ENCODE assay signal across 21 cellular contexts in genomic region chr12:52494100-52494499, GRCh38. TPM values are rescaled to one million over a fixed set of nuclear protein-coding genes. Genes with fewer than 3 reads are reported as not detected.
DNase-seq lines count a peak whose midpoint lies in the region; ATAC-seq, FAIRE-seq and TF ChIP-seq lines count a peak whose summit lies in the region.
"Had no signal": no experiment of that assay in that cellular context is flagged by ENCODE, and none has a peak within 500 bp of the region (broad histone marks: within the 10 kb centered on the region; RNA-seq: fewer than 3 reads in every experiment).

No MANE protein-coding gene starts in this region.

- in situ Hi-C loops in K562 (cut with MboI) = no loop called here

- H2AFZ ChIP-seq in K562 (ENCODE audit: low read depth, low read length) = no peak overlapping the region

- no peak overlapping the region for H3K4me2 ChIP-seq in K562 (ENCODE audit: insufficient read depth, low read length)

- TF ChIP-seq EP300 in K562 (IDR thresholded peaks at IDR 0.05; ENCODE audit: low read length) = no peak

- no peak for TF ChIP-seq RAD21 in K562 (CRISPR knock-in tag; conservative IDR thresholded peaks at IDR 0.05 in 1 of 2, IDR thresholded peaks at IDR 0.05 in 1 of 2)

- no peaks in the 10 kb centered on the region; the same call in 1 of the 2 replicates for H4K20me1 ChIP-seq in K562 (replicated peaks; ENCODE audit: control insufficient read depth, insufficient read depth, low read length)

- no peak for ATAC-seq in K562
- no peak for ATAC-seq in GM21786 (IDR thresholded peaks at IDR 0.05; ENCODE audit: unreplicated experiment)
- no peak for ATAC-seq in GM18909 (IDR thresholded peaks at IDR 0.05; ENCODE audit: poor library complexity, unreplicated experiment)

- no peaks in the 10 kb centered on the region for H3K4me1 ChIP-seq in K562 (replicated peaks in 1 of 2; ENCODE audit: control insufficient read depth in 2 of 2, insufficient read depth in 2 of 2, low read length in 2 of 2)

- FAIRE-seq in K562 (lab: Jason Lieb, UNC) = no peak
- FAIRE-seq: A204.1, GM12891, HTR-8/SVneo, RCC 7860 had no signal

- DNase-seq in AG10803 (ENCODE audit: low read depth) = peak; percentile 16
- DNase-seq in K562 (ENCODE audit: extremely low read depth in 1 of 4, low spot score in 3 of 4) = no peak
- DNase-seq in fibroblast of mammary gland (ENCODE audit: low read depth) = peak; percentile 36
- peak; percentile 71 for DNase-seq in putamen (ENCODE audit: low spot score)
- DNase-seq in NCI-H526 treated with DMSO at 0.1 percent for 48 hours (lab: John Stamatoyannopoulos, UW) = no peak
- no peak for DNase-seq in AG08396 (ENCODE audit: low spot score)
- DNase-seq: AML-193, Calu3, GOT3, KG1, NCI-H1417, NCI-H1930, NCI-H510A, SIG-M5 had no signal

- TF ChIP-seq POLR2A in K562 (conservative IDR thresholded peaks at IDR 0.05) = no peak

- no peak overlapping the region for H3K27ac ChIP-seq in K562 (ENCODE audit: extremely low read depth, low read depth, low read length)

- H3K9ac ChIP-seq in K562 (ENCODE audit: insufficient read depth in 1 of 2, low read depth in 2 of 2, low read length in 2 of 2) = no peak overlapping the region

- intact Hi-C loops in K562 (cut with micrococcal nuclease) = no loop called here

- BruUV-seq in K562 (replicated peaks; lab: Mats Ljungman, UMichigan) = no TSS peak

- CTCF ChIA-PET in K562 (lab: Yijun Ruan, JAX; ENCODE audit: low intra/inter-chr PET ratio) = no interaction called here

- no peaks in the 10 kb centered on the region for H3K79me2 ChIP-seq in K562 (ENCODE audit: control insufficient read depth, insufficient read depth, low read length)

- H3K9me3 ChIP-seq in K562 (replicated peaks; ENCODE audit: control insufficient read depth, insufficient read depth, low read depth, low read length) = no peaks in the 10 kb centered on the region

- peaks cover 12 to 30% of the 10 kb centered on the region in 2 experiments for H3K27me3 ChIP-seq in K562 (ENCODE audit: control insufficient read depth in 2 of 2, insufficient read depth in 2 of 2, low read length in 2 of 2)

- H3K4me3 ChIP-seq in AG10803 (ENCODE audit: low read length) (no peak overlapping the region), K562 (no peak overlapping the region), fibroblast of mammary gland (ENCODE audit: control insufficient read depth, low read depth, low read length) (no peak overlapping the region)

- no peaks in the 10 kb centered on the region for H3K36me3 ChIP-seq in K562 (ENCODE audit: control insufficient read depth, insufficient read depth, low read length)

- no peaks in the 10 kb centered on the region for H3K9me1 ChIP-seq in K562 (ENCODE audit: control insufficient read depth, insufficient read depth, low read length)

- POLR2A ChIA-PET in K562 (lab: Yijun Ruan, JAX) = interaction anchor here (1.1 kb wide), 1 partner anchor 217 kb away, joined by 5 read pairs; no protein-coding TSS in a partner anchor

- 0% methylated on average over 1 of the region's 1 CpG for WGBS in K562 (ENCODE audit: insufficient coverage, low coverage, missing lambda C conversion rate)

- no peak for TF ChIP-seq CTCF in AG10803 (conservative IDR thresholded peaks at IDR 0.05; ENCODE audit: low read length)
- TF ChIP-seq CTCF in K562 (IDR thresholded peaks at IDR 0.05 in 2 of 3, conservative IDR thresholded peaks at IDR 0.05 in 1 of 3; ENCODE audit: insufficient read depth in 2 of 3, low read depth in 1 of 3, low read length in 3 of 3) = no peak
- TF ChIP-seq CTCF in fibroblast of mammary gland (conservative IDR thresholded peaks at IDR 0.05; ENCODE audit: control insufficient read depth, insufficient read depth, low read depth, low read length) = no peak

RNA-seq across cellular contexts. Expression of gene KRT6A, which starts 1.0 kb away (rescaled TPM):
- total RNA-seq in K562 (2011; cell fraction: chromatin; rRNA removed; ENCODE audit: low replicate concordance) = not detected in 2 replicates
- 0.26 TPM in 1 of 2 replicates, not detected in the other for total RNA-seq in K562 (2011; cell fraction: nucleolus; rRNA removed)
- total RNA-seq in K562 (2011; cell fraction: nucleoplasm; rRNA removed) = not detected in 2 replicates
- total RNA-seq in K562 (2014; rRNA removed) (not detected in 2 replicates), K562 (2014; rRNA removed; fragmentation: Illumina TruSeq; extraction: Trizol) (not detected in 2 replicates), K562 (2015; rRNA removed; fragmentation: Illumina TruSeq; extraction: Trizol) (not detected in 2 replicates), K562 (2021) (not detected in 2 replicates)
- polyA plus RNA-seq in K562 (2011; rRNA removed) (0.26 TPM in 1 of 2 replicates, not detected in the other), K562 (2014; fragmentation: Illumina TruSeq; extraction: Trizol) (not detected in 2 replicates), K562 (2014; fragmentation: Nextera tagmentation; extraction: Ambion mirVana) (not detected), K562 (2014; rRNA removed) (not detected in 2 replicates)
- polyA plus RNA-seq in K562 (2011; cell fraction: cytosol; rRNA removed) = 0.03 and 0.07 TPM in 2 replicates
- polyA plus RNA-seq in K562 (2011; cell fraction: nucleus; rRNA removed) = not detected in 2 replicates
- not detected in 2 replicates for polyA plus RNA-seq in K562 (2012)
- 0.30 TPM in 1 of 2 replicates, not detected in the other for polyA minus RNA-seq in K562 (2011; rRNA and poly(A)+ RNA removed)
- not detected in 2 replicates for polyA minus RNA-seq in K562 (2011; cell fraction: cytosol; rRNA and poly(A)+ RNA removed)
- 0.13 TPM in 1 of 2 replicates, not detected in the other for polyA minus RNA-seq in K562 (2011; cell fraction: nucleus; rRNA and poly(A)+ RNA removed)
- total RNA-seq: M059J had no signal

RNA-seq across cellular contexts. Expression of gene KRT6C, which starts 20.5 kb away (rescaled TPM):
- total RNA-seq in K562 (2011; cell fraction: chromatin; rRNA removed; ENCODE audit: low replicate concordance) = not detected in 2 replicates
- total RNA-seq in K562 (2011; cell fraction: nucleolus; rRNA removed) = not detected in 2 replicates
- not detected in 2 replicates for total RNA-seq in K562 (2011; cell fraction: nucleoplasm; rRNA removed)
- total RNA-seq in K562 (2014; rRNA removed) = not detected in 2 replicates
- total RNA-seq in K562 (2014; rRNA removed; fragmentation: Illumina TruSeq; extraction: Trizol) = not detected in 2 replicates
- not detected in 2 replicates for total RNA-seq in K562 (2015; rRNA removed; fragmentation: Illumina TruSeq; extraction: Trizol)
- total RNA-seq in K562 (2021) = not detected in 2 replicates
- not detected in 2 replicates for polyA plus RNA-seq in K562 (2011; rRNA removed)
- polyA plus RNA-seq in K562 (2011; cell fraction: cytosol; rRNA removed) = not detected in 2 replicates
- not detected in 2 replicates for polyA plus RNA-seq in K562 (2011; cell fraction: nucleus; rRNA removed)
- not detected in 2 replicates for polyA plus RNA-seq in K562 (2012)
- not detected in 2 replicates for polyA plus RNA-seq in K562 (2014; fragmentation: Illumina TruSeq; extraction: Trizol)
- not detected for polyA plus RNA-seq in K562 (2014; fragmentation: Nextera tagmentation; extraction: Ambion mirVana)
- not detected in 2 replicates for polyA plus RNA-seq in K562 (2014; rRNA removed)
- polyA minus RNA-seq in K562 (2011; rRNA and poly(A)+ RNA removed) = not detected in 2 replicates
- not detected in 2 replicates for polyA minus RNA-seq in K562 (2011; cell fraction: cytosol; rRNA and poly(A)+ RNA removed)
- not detected in 2 replicates for polyA minus RNA-seq in K562 (2011; cell fraction: nucleus; rRNA and poly(A)+ RNA removed)
- total RNA-seq: Calu3, M059J had no signal

RNA-seq across cellular contexts. Expression of gene KRT5, which starts 26.1 kb away (rescaled TPM):
- not detected in 2 replicates for total RNA-seq in K562 (2011; cell fraction: chromatin; rRNA removed; ENCODE audit: low replicate concordance)
- total RNA-seq in K562 (2011; cell fraction: nucleolus; rRNA removed) = 0.26 TPM in 1 of 2 replicates, not detected in the other
- total RNA-seq in K562 (2011; cell fraction: nucleoplasm; rRNA removed) = not detected in 2 replicates
- total RNA-seq in K562 (2014; rRNA removed) (not detected in 2 replicates), K562 (2014; rRNA removed; fragmentation: Illumina TruSeq; extraction: Trizol) (not detected in 2 replicates), K562 (2015; rRNA removed; fragmentation: Illumina TruSeq; extraction: Trizol) (not detected in 2 replicates), K562 (2021) (not detected in 2 replicates)
- polyA plus RNA-seq in K562 (2011; rRNA removed) (0.12 and 0.32 TPM in 2 replicates), K562 (2014; fragmentation: Illumina TruSeq; extraction: Trizol) (not detected in 2 replicates), K562 (2014; fragmentation: Nextera tagmentation; extraction: Ambion mirVana) (not detected), K562 (2014; rRNA removed) (not detected in 2 replicates)
- 0.07 and 0.09 TPM in 2 replicates for polyA plus RNA-seq in K562 (2011; cell fraction: cytosol; rRNA removed)
- polyA plus RNA-seq in K562 (2011; cell fraction: nucleus; rRNA removed) = not detected in 2 replicates
- not detected in 2 replicates for polyA plus RNA-seq in K562 (2012)
- polyA minus RNA-seq in K562 (2011; rRNA and poly(A)+ RNA removed) = 0.30 TPM in 1 of 2 replicates, not detected in the other
- polyA minus RNA-seq in K562 (2011; cell fraction: cytosol; rRNA and poly(A)+ RNA removed) = not detected in 2 replicates
- not detected in 2 replicates for polyA minus RNA-seq in K562 (2011; cell fraction: nucleus; rRNA and poly(A)+ RNA removed)
- total RNA-seq: M059J had no signal

RNA-seq across cellular contexts. Expression of gene KRT6B, which starts 42.2 kb away (rescaled TPM):
- not detected in 2 replicates for total RNA-seq in K562 (2011; cell fraction: chromatin; rRNA removed; ENCODE audit: low replicate concordance)
- not detected in 2 replicates for total RNA-seq in K562 (2011; cell fraction: nucleolus; rRNA removed)
- not detected in 2 replicates for total RNA-seq in K562 (2011; cell fraction: nucleoplasm; rRNA removed)
- not detected in 2 replicates for total RNA-seq in K562 (2014; rRNA removed)
- total RNA-seq in K562 (2014; rRNA removed; fragmentation: Illumina TruSeq; extraction: Trizol) = not detected in 2 replicates
- not detected in 2 replicates for total RNA-seq in K562 (2015; rRNA removed; fragmentation: Illumina TruSeq; extraction: Trizol)
- total RNA-seq in K562 (2021) = not detected in 2 replicates
- not detected in 2 replicates for polyA plus RNA-seq in K562 (2011; rRNA removed)
- not detected in 2 replicates for polyA plus RNA-seq in K562 (2011; cell fraction: cytosol; rRNA removed)
- not detected in 2 replicates for polyA plus RNA-seq in K562 (2011; cell fraction: nucleus; rRNA removed)
- not detected in 2 replicates for polyA plus RNA-seq in K562 (2012)
- not detected in 2 replicates for polyA plus RNA-seq in K562 (2014; fragmentation: Illumina TruSeq; extraction: Trizol)
- not detected for polyA plus RNA-seq in K562 (2014; fragmentation: Nextera tagmentation; extraction: Ambion mirVana)
- polyA plus RNA-seq in K562 (2014; rRNA removed) = not detected in 2 replicates
- not detected in 2 replicates for polyA minus RNA-seq in K562 (2011; rRNA and poly(A)+ RNA removed)
- not detected in 2 replicates for polyA minus RNA-seq in K562 (2011; cell fraction: cytosol; rRNA and poly(A)+ RNA removed)
- polyA minus RNA-seq in K562 (2011; cell fraction: nucleus; rRNA and poly(A)+ RNA removed) = not detected in 2 replicates
- total RNA-seq: M059J had no signal

RNA-seq across cellular contexts. Expression of gene KRT71, which starts 58.8 kb away (rescaled TPM):
- not detected in 2 replicates for total RNA-seq in K562 (2011; cell fraction: chromatin; rRNA removed; ENCODE audit: low replicate concordance)
- total RNA-seq in K562 (2011; cell fraction: nucleolus; rRNA removed) = not detected in 2 replicates
- total RNA-seq in K562 (2011; cell fraction: nucleoplasm; rRNA removed) = not detected in 2 replicates
- total RNA-seq in K562 (2014; rRNA removed) (not detected in 2 replicates), K562 (2014; rRNA removed; fragmentation: Illumina TruSeq; extraction: Trizol) (not detected in 2 replicates), K562 (2015; rRNA removed; fragmentation: Illumina TruSeq; extraction: Trizol) (not detected in 2 replicates), K562 (2021) (not detected in 2 replicates)
- polyA plus RNA-seq in K562 (2011; rRNA removed) (not detected in 2 replicates), K562 (2014; fragmentation: Illumina TruSeq; extraction: Trizol) (not detected in 2 replicates), K562 (2014; fragmentation: Nextera tagmentation; extraction: Ambion mirVana) (not detected), K562 (2014; rRNA removed) (not detected in 2 replicates)
- not detected in 2 replicates for polyA plus RNA-seq in K562 (2011; cell fraction: cytosol; rRNA removed)
- not detected in 2 replicates for polyA plus RNA-seq in K562 (2011; cell fraction: nucleus; rRNA removed)
- not detected in 2 replicates for polyA plus RNA-seq in K562 (2012)
- not detected in 2 replicates for polyA minus RNA-seq in K562 (2011; rRNA and poly(A)+ RNA removed)
- polyA minus RNA-seq in K562 (2011; cell fraction: cytosol; rRNA and poly(A)+ RNA removed) = not detected in 2 replicates
- not detected in 2 replicates for polyA minus RNA-seq in K562 (2011; cell fraction: nucleus; rRNA and poly(A)+ RNA removed)
- total RNA-seq: Calu3, M059J had no signal

Comparison
In these comparisons a context has a peak if more than half of its experiments do, and no peak if none do; other contexts are left out.
1. DNase-seq: peak in AG10803 (single experiment), fibroblast of mammary gland (single experiment) and putamen (single experiment); none in K562 (0 of 4), NCI-H526 treated with DMSO at 0.1 percent for 48 hours (single experiment) and AG08396 (single experiment).